1 cellular context compared by ENCODE assay signal in genomic region chr1:110034451-110035235, GRCh38.
TF ChIP-seq lines count a peak whose summit lies in the region.

Gene STRIP1 (plus strand): TSS chr1:110034624. CDS start chr1:110034638, 14 bp downstream.

TF ChIP-seq in HEK293, 187 proteins besides CTCF, POLR2A, EP300 and RAD21 (continued from another document and continues in another):
- TF ChIP-seq, protein P1, sequence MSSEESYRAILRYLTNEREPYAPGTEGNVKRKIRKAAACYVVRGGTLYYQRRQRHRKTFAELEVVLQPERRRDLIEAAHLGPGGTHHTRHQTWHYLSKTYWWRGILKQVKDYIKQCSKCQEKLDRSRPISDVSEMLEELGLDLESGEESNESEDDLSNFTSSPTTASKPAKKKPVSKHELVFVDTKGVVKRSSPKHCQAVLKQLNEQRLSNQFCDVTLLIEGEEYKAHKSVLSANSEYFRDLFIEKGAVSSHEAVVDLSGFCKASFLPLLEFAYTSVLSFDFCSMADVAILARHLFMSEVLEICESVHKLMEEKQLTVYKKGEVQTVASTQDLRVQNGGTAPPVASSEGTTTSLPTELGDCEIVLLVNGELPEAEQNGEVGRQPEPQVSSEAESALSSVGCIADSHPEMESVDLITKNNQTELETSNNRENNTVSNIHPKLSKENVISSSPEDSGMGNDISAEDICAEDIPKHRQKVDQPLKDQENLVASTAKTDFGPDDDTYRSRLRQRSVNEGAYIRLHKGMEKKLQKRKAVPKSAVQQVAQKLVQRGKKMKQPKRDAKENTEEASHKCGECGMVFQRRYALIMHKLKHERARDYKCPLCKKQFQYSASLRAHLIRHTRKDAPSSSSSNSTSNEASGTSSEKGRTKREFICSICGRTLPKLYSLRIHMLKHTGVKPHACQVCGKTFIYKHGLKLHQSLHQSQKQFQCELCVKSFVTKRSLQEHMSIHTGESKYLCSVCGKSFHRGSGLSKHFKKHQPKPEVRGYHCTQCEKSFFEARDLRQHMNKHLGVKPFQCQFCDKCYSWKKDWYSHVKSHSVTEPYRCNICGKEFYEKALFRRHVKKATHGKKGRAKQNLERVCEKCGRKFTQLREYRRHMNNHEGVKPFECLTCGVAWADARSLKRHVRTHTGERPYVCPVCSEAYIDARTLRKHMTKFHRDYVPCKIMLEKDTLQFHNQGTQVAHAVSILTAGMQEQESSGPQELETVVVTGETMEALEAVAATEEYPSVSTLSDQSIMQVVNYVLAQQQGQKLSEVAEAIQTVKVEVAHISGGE (tag by site-specific recombination; conservative IDR thresholded peaks at IDR 0.05; ENCODE audit: low read depth): peak; percentile 31; the same call in 1 of the 2 replicates
- peak; percentile 92 for TF ChIP-seq FEZF1 (tag by site-specific recombination; IDR thresholded peaks at IDR 0.05)
- TF ChIP-seq KLF10 (tag by site-specific recombination; IDR thresholded peaks at IDR 0.05): peak; percentile 94
- no peak for TF ChIP-seq ZNF677 (tag by site-specific recombination; IDR thresholded peaks at IDR 0.05)
- no peak for TF ChIP-seq ZNF529 (tag by site-specific recombination; IDR thresholded peaks at IDR 0.05; ENCODE audit: insufficient replicate concordance)
- TF ChIP-seq ZNF707 (tag by site-specific recombination; IDR thresholded peaks at IDR 0.05): no peak
- TF ChIP-seq ZNF19 (tag by site-specific recombination; IDR thresholded peaks at IDR 0.05; ENCODE audit: low read depth): no peak
- TF ChIP-seq PRDM1 (tag by site-specific recombination; IDR thresholded peaks at IDR 0.05): peak; percentile 38; the same call in 1 of the 2 replicates
- peak; percentile 80 for TF ChIP-seq PATZ1 (tag by site-specific recombination; IDR thresholded peaks at IDR 0.05)
- no peak for TF ChIP-seq AEBP2 (tag by site-specific recombination; IDR thresholded peaks at IDR 0.05; ENCODE audit: borderline replicate concordance)
- TF ChIP-seq ZNF292 (tag by site-specific recombination; IDR thresholded peaks at IDR 0.05; ENCODE audit: borderline replicate concordance, low read depth): no peak
- TF ChIP-seq WT1 (tag by site-specific recombination; IDR thresholded peaks at IDR 0.05): no peak
- TF ChIP-seq ZNF621 (tag by site-specific recombination; IDR thresholded peaks at IDR 0.05): no peak
- TF ChIP-seq ZNF549 (tag by site-specific recombination; IDR thresholded peaks at IDR 0.05): no peak
- peak; percentile 97 for TF ChIP-seq GLIS2 (tag by site-specific recombination; IDR thresholded peaks at IDR 0.05)
- TF ChIP-seq ZNF404 (tag by site-specific recombination; IDR thresholded peaks at IDR 0.05): no peak
- TF ChIP-seq PRDM6 (tag by site-specific recombination; IDR thresholded peaks at IDR 0.05): no peak
- no peak for TF ChIP-seq ZNF202 (tag by site-specific recombination; IDR thresholded peaks at IDR 0.05; ENCODE audit: borderline replicate concordance)
- peak; percentile 50 for TF ChIP-seq SP3 (tag by site-specific recombination; IDR thresholded peaks at IDR 0.05)
- no peak; the same call in 1 of the 2 replicates for TF ChIP-seq BCL6B (tag by site-specific recombination; IDR thresholded peaks at IDR 0.05)
- TF ChIP-seq ZNF623 (tag by site-specific recombination; IDR thresholded peaks at IDR 0.05): no peak
- no peak for TF ChIP-seq ZNF24 (tag by site-specific recombination; IDR thresholded peaks at IDR 0.05)
- TF ChIP-seq, protein P2, sequence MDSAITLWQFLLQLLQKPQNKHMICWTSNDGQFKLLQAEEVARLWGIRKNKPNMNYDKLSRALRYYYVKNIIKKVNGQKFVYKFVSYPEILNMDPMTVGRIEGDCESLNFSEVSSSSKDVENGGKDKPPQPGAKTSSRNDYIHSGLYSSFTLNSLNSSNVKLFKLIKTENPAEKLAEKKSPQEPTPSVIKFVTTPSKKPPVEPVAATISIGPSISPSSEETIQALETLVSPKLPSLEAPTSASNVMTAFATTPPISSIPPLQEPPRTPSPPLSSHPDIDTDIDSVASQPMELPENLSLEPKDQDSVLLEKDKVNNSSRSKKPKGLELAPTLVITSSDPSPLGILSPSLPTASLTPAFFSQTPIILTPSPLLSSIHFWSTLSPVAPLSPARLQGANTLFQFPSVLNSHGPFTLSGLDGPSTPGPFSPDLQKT (IDR thresholded peaks at IDR 0.05; ENCODE audit: borderline replicate concordance, low read depth, low read length): no peak
- TF ChIP-seq ZNF629 (tag by site-specific recombination; IDR thresholded peaks at IDR 0.05): no peak
- TF ChIP-seq ZNF626 (tag by site-specific recombination; IDR thresholded peaks at IDR 0.05): no peak
- TF ChIP-seq ZNF311 (tag by site-specific recombination; IDR thresholded peaks at IDR 0.05; ENCODE audit: borderline replicate concordance): no peak
- peak; percentile 77 for TF ChIP-seq ZNF692 (tag by site-specific recombination; IDR thresholded peaks at IDR 0.05)
- TF ChIP-seq ZNF266 (tag by site-specific recombination; IDR thresholded peaks at IDR 0.05; ENCODE audit: low read depth): no peak
- no peak for TF ChIP-seq ZNF114 (tag by site-specific recombination; IDR thresholded peaks at IDR 0.05)
- no peak for TF ChIP-seq ZFP41 (tag by site-specific recombination; IDR thresholded peaks at IDR 0.05; ENCODE audit: borderline replicate concordance)
- no peak for TF ChIP-seq ZNF473 (tag by site-specific recombination; IDR thresholded peaks at IDR 0.05)
- TF ChIP-seq, protein P3, sequence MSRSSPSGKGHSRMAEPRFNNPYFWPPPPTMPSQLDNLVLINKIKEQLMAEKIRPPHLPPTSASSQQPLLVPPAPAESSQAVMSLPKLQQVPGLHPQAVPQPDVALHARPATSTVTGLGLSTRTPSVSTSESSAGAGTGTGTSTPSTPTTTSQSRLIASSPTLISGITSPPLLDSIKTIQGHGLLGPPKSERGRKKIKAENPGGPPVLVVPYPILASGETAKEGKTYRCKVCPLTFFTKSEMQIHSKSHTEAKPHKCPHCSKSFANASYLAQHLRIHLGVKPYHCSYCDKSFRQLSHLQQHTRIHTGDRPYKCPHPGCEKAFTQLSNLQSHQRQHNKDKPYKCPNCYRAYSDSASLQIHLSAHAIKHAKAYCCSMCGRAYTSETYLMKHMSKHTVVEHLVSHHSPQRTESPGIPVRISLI (tag by site-specific recombination; IDR thresholded peaks at IDR 0.05): no peak
- TF ChIP-seq, protein P4, sequence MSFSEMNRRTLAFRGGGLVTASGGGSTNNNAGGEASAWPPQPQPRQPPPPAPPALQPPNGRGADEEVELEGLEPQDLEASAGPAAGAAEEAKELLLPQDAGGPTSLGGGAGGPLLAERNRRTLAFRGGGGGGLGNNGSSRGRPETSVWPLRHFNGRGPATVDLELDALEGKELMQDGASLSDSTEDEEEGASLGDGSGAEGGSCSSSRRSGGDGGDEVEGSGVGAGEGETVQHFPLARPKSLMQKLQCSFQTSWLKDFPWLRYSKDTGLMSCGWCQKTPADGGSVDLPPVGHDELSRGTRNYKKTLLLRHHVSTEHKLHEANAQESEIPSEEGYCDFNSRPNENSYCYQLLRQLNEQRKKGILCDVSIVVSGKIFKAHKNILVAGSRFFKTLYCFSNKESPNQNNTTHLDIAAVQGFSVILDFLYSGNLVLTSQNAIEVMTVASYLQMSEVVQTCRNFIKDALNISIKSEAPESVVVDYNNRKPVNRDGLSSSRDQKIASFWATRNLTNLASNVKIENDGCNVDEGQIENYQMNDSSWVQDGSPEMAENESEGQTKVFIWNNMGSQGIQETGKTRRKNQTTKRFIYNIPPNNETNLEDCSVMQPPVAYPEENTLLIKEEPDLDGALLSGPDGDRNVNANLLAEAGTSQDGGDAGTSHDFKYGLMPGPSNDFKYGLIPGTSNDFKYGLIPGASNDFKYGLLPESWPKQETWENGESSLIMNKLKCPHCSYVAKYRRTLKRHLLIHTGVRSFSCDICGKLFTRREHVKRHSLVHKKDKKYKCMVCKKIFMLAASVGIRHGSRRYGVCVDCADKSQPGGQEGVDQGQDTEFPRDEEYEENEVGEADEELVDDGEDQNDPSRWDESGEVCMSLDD (tag by site-specific recombination; IDR thresholded peaks at IDR 0.05): peak; percentile 64; the same call in 1 of the 2 replicates
- no peak for TF ChIP-seq ZNF791 (tag by site-specific recombination; IDR thresholded peaks at IDR 0.05)
- no peak for TF ChIP-seq INSM2 (tag by site-specific recombination; IDR thresholded peaks at IDR 0.05)
- TF ChIP-seq ZNF837 (tag by site-specific recombination; IDR thresholded peaks at IDR 0.05): no peak
- no peak for TF ChIP-seq ZSCAN30 (tag by site-specific recombination; IDR thresholded peaks at IDR 0.05)
- no peak for TF ChIP-seq ZNF514 (tag by site-specific recombination; IDR thresholded peaks at IDR 0.05)
- no peak for TF ChIP-seq ZNF645 (tag by site-specific recombination; IDR thresholded peaks at IDR 0.05)
- no peak for TF ChIP-seq ZNF121 (tag by site-specific recombination; IDR thresholded peaks at IDR 0.05)
- TF ChIP-seq ZNF391 (tag by site-specific recombination; IDR thresholded peaks at IDR 0.05; ENCODE audit: borderline replicate concordance, low read depth): no peak
